1 cellular context compared by ENCODE assay signal in the genomic region with DNA sequence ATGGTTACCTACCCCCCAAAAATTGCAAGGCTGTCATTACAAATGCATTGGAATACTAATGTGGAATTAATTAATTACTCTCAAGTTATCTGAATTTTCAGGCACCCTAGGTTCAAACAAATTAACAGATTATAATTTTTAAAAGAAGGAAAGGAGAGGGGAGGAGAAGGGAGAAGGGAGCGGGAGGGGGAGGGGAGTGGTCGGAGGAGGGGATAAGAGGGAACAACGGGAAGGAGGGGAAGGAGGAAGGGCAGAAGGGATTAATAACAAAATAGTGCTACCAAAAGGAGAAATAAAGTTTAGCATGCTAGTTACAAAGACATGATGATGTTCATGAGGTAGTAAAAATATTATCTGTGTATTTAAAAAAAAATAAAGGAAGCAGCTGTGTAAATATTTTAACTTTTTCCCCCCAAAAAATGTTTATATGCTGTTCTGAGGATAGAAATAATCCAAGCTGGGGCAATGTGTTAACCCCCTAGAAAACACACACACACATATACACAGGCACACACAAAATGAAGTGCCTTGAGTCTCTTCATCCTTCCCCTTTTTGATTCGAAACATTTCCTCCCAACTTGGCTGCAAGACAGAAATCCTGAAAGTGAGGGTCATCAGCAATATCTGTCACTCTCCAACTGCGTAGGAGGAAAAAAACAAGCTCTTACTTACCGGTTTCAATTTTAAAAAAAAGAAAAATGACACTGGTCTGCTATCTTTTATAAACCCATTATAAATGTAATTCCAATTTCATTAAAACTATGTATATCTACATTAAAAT.
TF ChIP-seq lines count a peak whose summit lies in the region.

No MANE protein-coding gene starts in this region.

TF ChIP-seq in H1, 55 proteins besides CTCF, POLR2A, EP300 and RAD21 (continued from another document):
- no peak for TF ChIP-seq RXRA (IDR thresholded peaks at IDR 0.05; ENCODE audit: insufficient read depth, low read depth, low read length)
- TF ChIP-seq CREB1 (IDR thresholded peaks at IDR 0.05), result no peak
- no peak for TF ChIP-seq TEAD4 (IDR thresholded peaks at IDR 0.05; ENCODE audit: low read depth, low read length)
- TF ChIP-seq FOSL1 (IDR thresholded peaks at IDR 0.05; ENCODE audit: insufficient read depth, low read depth, low read length), result no peak
- TF ChIP-seq POU5F1 (IDR thresholded peaks at IDR 0.05; ENCODE audit: low read depth, low read length), result no peak
- no peak for TF ChIP-seq CHD2 (IDR thresholded peaks at IDR 0.05; ENCODE audit: low read length)
- TF ChIP-seq TAF7 (optimal IDR thresholded peaks at IDR 0.05; ENCODE audit: borderline replicate concordance, low read depth, low read length), result no peak
- no peak for TF ChIP-seq TBP (IDR thresholded peaks at IDR 0.05; ENCODE audit: low read depth, low read length)
- TF ChIP-seq NRF1 (IDR thresholded peaks at IDR 0.05; ENCODE audit: low read depth, low read length), result no peak
- TF ChIP-seq SRF (IDR thresholded peaks at IDR 0.05; ENCODE audit: low read depth, low read length), result no peak
- no peak for TF ChIP-seq CBX5 (IDR thresholded peaks at IDR 0.05; ENCODE audit: low read depth, low read length)
- TF ChIP-seq BACH1 (IDR thresholded peaks at IDR 0.05; ENCODE audit: low read length), result no peak
- TF ChIP-seq TAF1 (IDR thresholded peaks at IDR 0.05; ENCODE audit: low read depth, low read length), result no peak
- TF ChIP-seq ASH2L (IDR thresholded peaks at IDR 0.05; ENCODE audit: low read length), result no peak
- no peak for TF ChIP-seq SUZ12 (IDR thresholded peaks at IDR 0.05; ENCODE audit: low read length)
- no peak for TF ChIP-seq HDAC2 (IDR thresholded peaks at IDR 0.05; ENCODE audit: borderline replicate concordance in 1 of 2, low read depth in 2 of 2, low read length in 2 of 2)
- TF ChIP-seq EZH2 (IDR thresholded peaks at IDR 0.05; ENCODE audit: low read depth, low read length, severe bottlenecking), result no peak
